Comparison of ENCODE assay signal across 10 cellular contexts in the genomic region with DNA sequence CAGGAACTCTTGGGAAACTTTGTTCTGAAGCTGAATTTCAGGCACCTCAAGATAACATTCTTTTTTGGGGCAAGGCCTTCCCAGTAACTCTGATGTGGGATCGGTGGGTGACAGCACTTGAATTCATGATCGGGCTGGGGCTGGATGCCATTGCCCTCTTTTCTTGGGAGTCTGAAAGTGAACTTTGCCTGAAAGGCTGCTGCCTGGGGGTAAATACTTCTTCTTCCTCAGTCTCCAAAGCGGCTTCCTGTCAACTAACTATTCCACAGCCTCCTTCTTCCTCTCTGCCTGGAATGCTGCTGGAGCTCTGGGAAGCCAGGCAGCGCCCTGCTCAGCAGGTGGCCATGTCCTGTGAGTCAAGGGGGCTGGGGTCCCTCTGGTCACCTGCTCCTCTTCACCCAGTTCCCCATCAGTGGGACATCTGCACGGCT.
DNase-seq lines count a peak whose midpoint lies in the region; ATAC-seq, FAIRE-seq and TF ChIP-seq lines count a peak whose summit lies in the region.
"Had no signal": no experiment of that assay in that cellular context is flagged by ENCODE, and none has a peak within 500 bp of the region (broad histone marks: within the 10 kb centered on the region; RNA-seq: fewer than 3 reads in every experiment).

No MANE protein-coding gene starts in this region.

- H3K27ac ChIP-seq in GM23338 (ENCODE audit: low read depth), result 0 out of 2 replicates have a peak overlapping the region, but pooled peaks have one; percentile 26
- H3K27ac ChIP-seq in adipose tissue (ENCODE audit: low read depth, low read length), result peak overlapping the region; percentile 96
- peak overlapping the region; percentile 80 to 94 for H3K27ac ChIP-seq in kidney (ENCODE audit: low read depth in 2 of 2, low read length in 2 of 2)
- H3K27ac ChIP-seq in skeletal muscle tissue (ENCODE audit: low read depth, low read length), result peak overlapping the region; percentile 90

- peaks cover 29% of the 10 kb centered on the region for H3K4me1 Mint-ChIP-seq in GM23338
- peaks cover 8% of the 10 kb centered on the region for H3K4me1 Mint-ChIP-seq in activated T-helper 1 cell treated with anti-CD3 and anti-CD28 coated beads, Interleukin-12 subunit alpha, Interleukin-12 subunit beta, Interleukin-2, Interleukin-4 antibody, amounts not matched to agents 30 ng/mL and 10 ng/mL and 1 ng/mL, durations not matched to agents 14 hours and 24 hours and 36 hours (ENCODE audit: low read depth)

- FAIRE-seq in kidney (lab: Jason Lieb, UNC), result no peak

- intact Hi-C loops in kidney (cut with DNase I), result no loop called here
- intact Hi-C loops in activated T-helper 1 cell treated with anti-CD3 and anti-CD28 coated beads, Interleukin-12 subunit alpha, Interleukin-12 subunit beta, Interleukin-2, Interleukin-4 antibody, amounts not matched to agents 30 ng/mL and 10 ng/mL and 1 ng/mL, durations not matched to agents 14 hours and 24 hours and 36 hours (cut with micrococcal nuclease), result no loop called here

- H3K9ac ChIP-seq in kidney (ENCODE audit: low read length in 2 of 2), result no peak overlapping the region
- H3K9ac ChIP-seq in skeletal muscle tissue (ENCODE audit: low read depth in 1 of 3, low read length in 3 of 3), result peak overlapping the region; percentile 57 to 88 (median 69)

- H3K4me3 Mint-ChIP-seq in GM23338, result no peak overlapping the region; the same call in 2 of the 3 replicates
- H3K4me3 Mint-ChIP-seq in activated T-helper 1 cell treated with anti-CD3 and anti-CD28 coated beads, Interleukin-12 subunit alpha, Interleukin-12 subunit beta, Interleukin-2, Interleukin-4 antibody, amounts not matched to agents 30 ng/mL and 10 ng/mL and 1 ng/mL, durations not matched to agents 14 hours and 24 hours and 36 hours, result no peak overlapping the region
- H3K4me3 Mint-ChIP-seq: activated T-helper 17 cell treated with anti-CD3 and anti-CD28 coated beads, Interleukin-2, amount 50 U/mL, for 72 hours had no signal

- no peaks in the 10 kb centered on the region for H4K20me1 ChIP-seq in GM23338 (replicated peaks; ENCODE audit: insufficient read depth)

- DNase-seq in GM23338 (ENCODE audit: low spot score) (peak; percentile 30), kidney (no peak), ecto neural progenitor cell (ENCODE audit: low spot score) (no peak)
- no peak for DNase-seq in activated T-helper 1 cell treated with anti-CD3 and anti-CD28 coated beads, Interleukin-12 subunit alpha, Interleukin-12 subunit beta, Interleukin-2, Interleukin-4 antibody, amounts not matched to agents 30 ng/mL and 10 ng/mL and 1 ng/mL, durations not matched to agents 14 hours and 24 hours and 36 hours (ENCODE audit: low spot score)
- no peak for DNase-seq in stimulated activated naive CD4-positive, alpha-beta T cell (lab: John Stamatoyannopoulos, UW)
- DNase-seq: GDM1 had no signal

- H3K4me1 ChIP-seq in GM23338 (ENCODE audit: insufficient read depth), result peaks cover 20% of the 10 kb centered on the region
- peaks cover 0 to 3% of the 10 kb centered on the region in 2 donors for H3K4me1 ChIP-seq in kidney (ENCODE audit: control insufficient read depth in 1 of 2, insufficient read depth in 1 of 2, low read depth in 1 of 2, low read length in 2 of 2)
- H3K4me1 ChIP-seq in skeletal muscle tissue (ENCODE audit: control insufficient read depth in 3 of 3, insufficient read depth in 3 of 3, low read length in 3 of 3), result peaks cover 28 to 34% (median 28%) of the 10 kb centered on the region in 3 donors

- no peak for TF ChIP-seq CTCF in GM23338 (conservative IDR thresholded peaks at IDR 0.05; ENCODE audit: low read depth in 2 of 2)
- TF ChIP-seq CTCF in kidney (IDR thresholded peaks at IDR 0.05; ENCODE audit: borderline replicate concordance, extremely low read depth, insufficient read depth), result no peak

- H3K27me3 ChIP-seq in GM23338 (ENCODE audit: insufficient read depth) (no peaks in the 10 kb centered on the region), skeletal muscle tissue (ENCODE audit: control insufficient read depth in 3 of 3, insufficient read depth in 3 of 3, low read length in 3 of 3) (no peaks in the 10 kb centered on the region)

- H3K9me3 Mint-ChIP-seq in GM23338, result no peaks in the 10 kb centered on the region
- H3K9me3 Mint-ChIP-seq in activated T-helper 1 cell treated with anti-CD3 and anti-CD28 coated beads, Interleukin-12 subunit alpha, Interleukin-12 subunit beta, Interleukin-2, Interleukin-4 antibody, amounts not matched to agents 30 ng/mL and 10 ng/mL and 1 ng/mL, durations not matched to agents 14 hours and 24 hours and 36 hours, result no peaks in the 10 kb centered on the region
- H3K9me3 Mint-ChIP-seq: activated T-helper 17 cell treated with anti-CD3 and anti-CD28 coated beads, Interleukin-2, amount 50 U/mL, for 72 hours had no signal

- H3K27ac Mint-ChIP-seq in GM23338, result peak overlapping the region; percentile 22; the same call in 1 of the 2 replicates
- no peak overlapping the region for H3K27ac Mint-ChIP-seq in activated T-helper 1 cell treated with anti-CD3 and anti-CD28 coated beads, Interleukin-12 subunit alpha, Interleukin-12 subunit beta, Interleukin-2, Interleukin-4 antibody, amounts not matched to agents 30 ng/mL and 10 ng/mL and 1 ng/mL, durations not matched to agents 14 hours and 24 hours and 36 hours
- H3K27ac Mint-ChIP-seq: activated T-helper 17 cell treated with anti-CD3 and anti-CD28 coated beads, Interleukin-2, amount 50 U/mL, for 72 hours had no signal

- ATAC-seq in GM23338, result peak; percentile 43
- no peak for ATAC-seq in HG03378 (IDR thresholded peaks at IDR 0.05; ENCODE audit: unreplicated experiment)
- ATAC-seq: activated T-helper 17 cell treated with anti-CD3 and anti-CD28 coated beads, Interleukin-2, amount 50 U/mL, for 72 hours had no signal

- no peaks in the 10 kb centered on the region for H3K36me3 Mint-ChIP-seq in GM23338 (ENCODE audit: low read depth)
- H3K36me3 Mint-ChIP-seq in activated T-helper 1 cell treated with anti-CD3 and anti-CD28 coated beads, Interleukin-12 subunit alpha, Interleukin-12 subunit beta, Interleukin-2, Interleukin-4 antibody, amounts not matched to agents 30 ng/mL and 10 ng/mL and 1 ng/mL, durations not matched to agents 14 hours and 24 hours and 36 hours (ENCODE audit: low read depth), result peaks cover 4% of the 10 kb centered on the region

- WGBS in adipose tissue, 3 donors, result 47 to 70% (median 48%) methylated on average over 5 of the region's 5 CpGs

- H3K9me3 ChIP-seq in kidney (ENCODE audit: control insufficient read depth in 1 of 2, low read length in 2 of 2) (no peaks in the 10 kb centered on the region), skeletal muscle tissue (ENCODE audit: control insufficient read depth in 3 of 3, low read length in 3 of 3) (no peaks in the 10 kb centered on the region)

- H3F3A ChIP-seq in GM23338 (replicated peaks; ENCODE audit: low read depth), result no peaks in the 10 kb centered on the region

- peaks cover 3% of the 10 kb centered on the region for H3K27me3 Mint-ChIP-seq in GM23338 (ENCODE audit: insufficient read depth, low read depth, poor library complexity)
- peaks cover 15% of the 10 kb centered on the region for H3K27me3 Mint-ChIP-seq in activated T-helper 1 cell treated with anti-CD3 and anti-CD28 coated beads, Interleukin-12 subunit alpha, Interleukin-12 subunit beta, Interleukin-2, Interleukin-4 antibody, amounts not matched to agents 30 ng/mL and 10 ng/mL and 1 ng/mL, durations not matched to agents 14 hours and 24 hours and 36 hours (ENCODE audit: insufficient read depth)
- H3K27me3 Mint-ChIP-seq: activated T-helper 17 cell treated with anti-CD3 and anti-CD28 coated beads, Interleukin-2, amount 50 U/mL, for 72 hours had no signal

- H2AFZ ChIP-seq in GM23338, result peak overlapping the region; percentile 96

- H3K4me3 ChIP-seq in GM23338 (peak overlapping the region; percentile 2; the same call in 1 of the 2 replicates), kidney (ENCODE audit: low read length in 2 of 2) (no peak overlapping the region), skeletal muscle tissue (ENCODE audit: low read length in 3 of 3) (peak overlapping the region; percentile 34 to 65 (median 47))

- H3K79me2 ChIP-seq in GM23338 (replicated peaks; ENCODE audit: insufficient read depth), result no peaks in the 10 kb centered on the region

- no peaks in the 10 kb centered on the region for H3K36me3 ChIP-seq in GM23338 (ENCODE audit: insufficient read depth)
- H3K36me3 ChIP-seq in kidney (ENCODE audit: control insufficient read depth in 1 of 2, insufficient read depth in 2 of 2, low read length in 2 of 2), result no peaks in the 10 kb centered on the region
- no peaks in the 10 kb centered on the region for H3K36me3 ChIP-seq in skeletal muscle tissue (ENCODE audit: control insufficient read depth in 3 of 3, insufficient read depth in 3 of 3, low read length in 3 of 3)

- H3K9me2 ChIP-seq in GM23338 (ENCODE audit: insufficient read depth), result no peaks in the 10 kb centered on the region

- H3K4me2 ChIP-seq in GM23338, result peak overlapping the region; percentile 39

TF ChIP-seq in GM23338, 12 proteins besides CTCF, POLR2A, EP300 and RAD21:
- TF ChIP-seq CREB1 (CRISPR knock-in tag; IDR thresholded peaks at IDR 0.05; ENCODE audit: low read depth), result no peak
- no peak for TF ChIP-seq STAT1 (IDR thresholded peaks at IDR 0.05; ENCODE audit: unreplicated experiment)
- no peak for TF ChIP-seq NANOG (IDR thresholded peaks at IDR 0.05; ENCODE audit: borderline replicate concordance)

Comparison
In these comparisons a context has a peak if more than half of its experiments do, and no peak if none do; other contexts are left out.
1. H3K27ac ChIP-seq: peak in every context shown above with its lines; median percentile 96 in adipose tissue; 90 in skeletal muscle tissue; 87 in kidney; 26 in GM23338.
2. H3K4me3 ChIP-seq: peak in GM23338 (single experiment) and skeletal muscle tissue (3 of 3); none in kidney (0 of 2).
3. H3K9ac ChIP-seq: peak in skeletal muscle tissue (3 of 3); none in kidney (0 of 2).